Comparison of ENCODE assay signal across 18 cellular contexts in the genomic region with DNA sequence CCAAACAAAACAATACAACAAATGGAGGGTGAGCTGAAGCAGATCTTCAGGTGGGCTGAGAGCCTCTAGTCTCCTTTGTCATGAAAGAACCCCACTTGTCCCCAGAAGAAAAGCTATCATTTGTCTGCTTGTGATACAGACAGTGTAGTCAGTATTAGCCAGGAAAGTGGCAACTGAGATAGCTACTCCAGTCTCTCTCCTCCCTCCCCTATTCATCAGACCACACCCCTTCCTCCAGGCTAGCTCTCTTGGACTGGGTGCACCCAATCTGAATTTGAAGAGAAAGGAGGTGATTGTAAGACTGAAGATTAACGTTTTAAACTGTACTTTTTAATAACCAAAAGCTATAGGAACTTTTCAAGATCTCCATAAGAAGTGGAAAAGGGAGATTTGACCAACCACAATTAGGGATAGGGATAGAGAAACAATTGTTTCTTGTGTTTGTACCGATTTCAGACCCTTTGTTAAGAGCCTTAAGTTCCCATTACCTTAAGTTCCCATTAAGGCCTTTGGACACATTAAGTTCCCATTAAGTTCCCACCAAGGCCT. TPM values are rescaled to one million over a fixed set of nuclear protein-coding genes. Genes with fewer than 3 reads are reported as not detected.
DNase-seq lines count a peak whose midpoint lies in the region; ATAC-seq and TF ChIP-seq lines count a peak whose summit lies in the region.
"Had no signal": no experiment of that assay in that cellular context is flagged by ENCODE, and none has a peak within 500 bp of the region (broad histone marks: within the 10 kb centered on the region; RNA-seq: fewer than 3 reads in every experiment).

No MANE protein-coding gene starts in this region.

- peak overlapping the region in 4 of 5 experiments; percentile 11 to 77 (median 56) for H3K27ac Mint-ChIP-seq in brain
- H3K27ac Mint-ChIP-seq in activated CD4-positive, alpha-beta T cell treated with anti-CD3 and anti-CD28 coated beads, Interleukin-2, amount 10 ng/mL, durations not matched to agents 7 days and 5 days = no peak overlapping the region
- H3K27ac Mint-ChIP-seq: activated CD4-positive, alpha-beta memory T cell treated with anti-CD3 and anti-CD28 coated beads for 36 hours; CD4-positive, CD25-positive, alpha-beta regulatory T cell; stimulated activated naive CD8-positive, alpha-beta T cell treated with anti-CD3 and anti-CD28 coated beads, Interleukin-15, Interleukin-2, amounts not matched to agents 100 ng/mL and 50 ng/mL, for 24 hours had no signal

- intact Hi-C loops in mucosa of descending colon (cut with DNase I, micrococcal nuclease) = no loop called here

- H3K36me3 Mint-ChIP-seq in brain = peaks cover 4% of the 10 kb centered on the region
- no peaks in the 10 kb centered on the region for H3K36me3 Mint-ChIP-seq in activated CD4-positive, alpha-beta T cell treated with anti-CD3 and anti-CD28 coated beads, Interleukin-2, amount 10 ng/mL, durations not matched to agents 7 days and 5 days (ENCODE audit: low read depth)
- H3K36me3 Mint-ChIP-seq: activated CD4-positive, alpha-beta memory T cell treated with anti-CD3 and anti-CD28 coated beads for 36 hours; CD4-positive, CD25-positive, alpha-beta regulatory T cell; naive B cell had no signal

- no peak overlapping the region for H3K4me2 ChIP-seq in MM.1S (ENCODE audit: low read depth, low read length)

- no peaks in the 10 kb centered on the region for H3K27me3 ChIP-seq in MM.1S (replicated peaks; ENCODE audit: insufficient read depth, low read length)
- H3K27me3 ChIP-seq: sigmoid colon had no signal

- CTCF ChIA-PET in activated CD4-positive, alpha-beta T cell treated with anti-CD3 and anti-CD28 coated beads, Interleukin-2, amount 10 ng/mL, durations not matched to agents 7 days and 5 days (lab: Charles Lee) = interaction anchor here (1.4 to 1.7 kb wide), 2 partner anchors 9 to 24 kb away, joined by 4 to 6 read pairs; no protein-coding TSS in a partner anchor

- H3K4me1 ChIP-seq in mucosa of descending colon (ENCODE audit: low read depth) (peaks cover 4% of the 10 kb centered on the region), MM.1S (ENCODE audit: low read length) (peaks cover 7% of the 10 kb centered on the region)

- H3K4me3 ChIP-seq in mucosa of descending colon = no peak overlapping the region
- H3K4me3 ChIP-seq in MM.1S (ENCODE audit: low read length) = no peak overlapping the region
- H3K4me3 ChIP-seq: sigmoid colon had no signal

- POLR2A ChIA-PET in activated CD4-positive, alpha-beta T cell treated with anti-CD3 and anti-CD28 coated beads, Interleukin-2, amount 10 ng/mL, durations not matched to agents 7 days and 5 days (lab: Charles Lee) = no interaction called here

- H3K9me3 Mint-ChIP-seq in brain = no peaks in the 10 kb centered on the region
- no peaks in the 10 kb centered on the region for H3K9me3 Mint-ChIP-seq in activated CD4-positive, alpha-beta T cell treated with anti-CD3 and anti-CD28 coated beads, Interleukin-2, amount 10 ng/mL, durations not matched to agents 7 days and 5 days
- H3K9me3 Mint-ChIP-seq: activated CD4-positive, alpha-beta memory T cell treated with anti-CD3 and anti-CD28 coated beads for 36 hours; naive B cell; stimulated activated naive CD8-positive, alpha-beta T cell treated with anti-CD3 and anti-CD28 coated beads, Interleukin-15, Interleukin-2, amounts not matched to agents 100 ng/mL and 50 ng/mL, for 24 hours had no signal

- no peak for TF ChIP-seq CTCF in brain (conservative IDR thresholded peaks at IDR 0.05)
- TF ChIP-seq CTCF in mucosa of descending colon (IDR thresholded peaks at IDR 0.05) = no peak
- no peak for TF ChIP-seq CTCF in MM.1S (IDR thresholded peaks at IDR 0.05; ENCODE audit: low read length)

- peaks cover under 1% of the 10 kb centered on the region; the same call in 1 of the 2 replicates for H3F3A ChIP-seq in MM.1S (ENCODE audit: insufficient read depth, low read length)

- no peak overlapping the region for H3K9ac ChIP-seq in MM.1S (ENCODE audit: low read length)

- no peak overlapping the region for H3K4me3 Mint-ChIP-seq in brain
- no peak overlapping the region for H3K4me3 Mint-ChIP-seq in activated CD4-positive, alpha-beta T cell treated with anti-CD3 and anti-CD28 coated beads, Interleukin-2, amount 10 ng/mL, durations not matched to agents 7 days and 5 days
- H3K4me3 Mint-ChIP-seq: activated CD4-positive, alpha-beta memory T cell treated with anti-CD3 and anti-CD28 coated beads for 36 hours; CD4-positive, CD25-positive, alpha-beta regulatory T cell; naive B cell; stimulated activated naive CD8-positive, alpha-beta T cell treated with anti-CD3 and anti-CD28 coated beads, Interleukin-15, Interleukin-2, amounts not matched to agents 100 ng/mL and 50 ng/mL, for 24 hours had no signal

- H2AFZ ChIP-seq in MM.1S (ENCODE audit: low read length) = no peak overlapping the region

- H3K79me2 ChIP-seq in MM.1S (ENCODE audit: low read length) = 0 out of 2 replicates have a peak, but pooled peaks cover 7% of the 10 kb centered on the region

- H3K9me3 ChIP-seq in mucosa of descending colon = no peaks in the 10 kb centered on the region
- no peaks in the 10 kb centered on the region for H3K9me3 ChIP-seq in MM.1S (replicated peaks; ENCODE audit: insufficient read depth, low read length)
- H3K9me3 ChIP-seq: sigmoid colon had no signal

- H4K20me1 ChIP-seq in MM.1S (ENCODE audit: insufficient read depth, low read length) = no peaks in the 10 kb centered on the region

- H3K9me2 ChIP-seq in MM.1S (replicated peaks; ENCODE audit: insufficient read depth, low read length) = no peaks in the 10 kb centered on the region

- no peak overlapping the region for H3K27ac ChIP-seq in MM.1S (ENCODE audit: low read length)

- ATAC-seq in GM18868 (IDR thresholded peaks at IDR 0.05; ENCODE audit: unreplicated experiment) = peak; percentile 52
- ATAC-seq in mucosa of descending colon = peak; percentile 67
- no peak for ATAC-seq in GM19351 (IDR thresholded peaks at IDR 0.05; ENCODE audit: unreplicated experiment)

- H3K27me3 Mint-ChIP-seq in brain = no peaks in the 10 kb centered on the region
- peaks cover 2% of the 10 kb centered on the region for H3K27me3 Mint-ChIP-seq in activated CD4-positive, alpha-beta T cell treated with anti-CD3 and anti-CD28 coated beads, Interleukin-2, amount 10 ng/mL, durations not matched to agents 7 days and 5 days
- H3K27me3 Mint-ChIP-seq: activated CD4-positive, alpha-beta memory T cell treated with anti-CD3 and anti-CD28 coated beads for 36 hours had no signal

- DNase-seq in HUDEP-2 (lab: John Stamatoyannopoulos, UW; ENCODE audit: unreplicated experiment in 76 of 76) (peak in 43 of 76 experiments; percentile 4 to 71 (median 37)), mucosa of descending colon (no peak), MM.1S (no peak), GOT3 (lab: John Stamatoyannopoulos, UW) (no peak)
- no peak for DNase-seq in activated CD4-positive, alpha-beta T cell treated with anti-CD3 and anti-CD28 coated beads, Interleukin-2, amount 10 ng/mL, durations not matched to agents 7 days and 5 days
- DNase-seq: activated CD4-positive, alpha-beta memory T cell treated with anti-CD3 and anti-CD28 coated beads for 36 hours; GDM1; naive B cell; NCI-H1417; NCI-H510A; RPMI8226; sigmoid colon; T1000 had no signal

- H3K4me1 Mint-ChIP-seq in brain = peaks cover 90% of the 10 kb centered on the region
- peaks cover 8% of the 10 kb centered on the region for H3K4me1 Mint-ChIP-seq in activated CD4-positive, alpha-beta T cell treated with anti-CD3 and anti-CD28 coated beads, Interleukin-2, amount 10 ng/mL, durations not matched to agents 7 days and 5 days
- H3K4me1 Mint-ChIP-seq: naive B cell had no signal

- H3K36me3 ChIP-seq in mucosa of descending colon (ENCODE audit: low read depth) (no peaks in the 10 kb centered on the region), MM.1S (replicated peaks; ENCODE audit: insufficient read depth, low read length) (no peaks in the 10 kb centered on the region)
- H3K36me3 ChIP-seq: sigmoid colon had no signal

RNA-seq across cellular contexts. Expression of a gene that starts 14.1 kb away (rescaled TPM):
- 7.2 TPM for polyA plus RNA-seq in brain (ENCODE audit: insufficient read depth, low read depth, low replicate concordance)
- 100 to 1,000 TPM in 1 of 3 donors, 10 to 100 TPM in 2; 44.4 to 126 (median 45.3) TPM for total RNA-seq in mucosa of descending colon
- 10 to 100 TPM in 1 of 2 experiments, 1 to 10 TPM in 1; 8.9 to 11.7 TPM for total RNA-seq in activated CD4-positive, alpha-beta T cell treated with anti-CD3 and anti-CD28 coated beads, Interleukin-2, amount 10 ng/mL, durations not matched to agents 7 days and 5 days

Comparison
In these comparisons a context has a peak if more than half of its experiments do, and no peak if none do; other contexts are left out.
1. DNase-seq: peak in HUDEP-2 (43 of 76); none in mucosa of descending colon (0 of 3), MM.1S (single experiment), GOT3 (single experiment) and activated CD4-positive, alpha-beta T cell treated with anti-CD3 and anti-CD28 coated beads, Interleukin-2, amount 10 ng/mL, durations not matched to agents 7 days and 5 days (single experiment).